Comparison of ENCODE assay signal across 8 cellular contexts in the genomic region with DNA sequence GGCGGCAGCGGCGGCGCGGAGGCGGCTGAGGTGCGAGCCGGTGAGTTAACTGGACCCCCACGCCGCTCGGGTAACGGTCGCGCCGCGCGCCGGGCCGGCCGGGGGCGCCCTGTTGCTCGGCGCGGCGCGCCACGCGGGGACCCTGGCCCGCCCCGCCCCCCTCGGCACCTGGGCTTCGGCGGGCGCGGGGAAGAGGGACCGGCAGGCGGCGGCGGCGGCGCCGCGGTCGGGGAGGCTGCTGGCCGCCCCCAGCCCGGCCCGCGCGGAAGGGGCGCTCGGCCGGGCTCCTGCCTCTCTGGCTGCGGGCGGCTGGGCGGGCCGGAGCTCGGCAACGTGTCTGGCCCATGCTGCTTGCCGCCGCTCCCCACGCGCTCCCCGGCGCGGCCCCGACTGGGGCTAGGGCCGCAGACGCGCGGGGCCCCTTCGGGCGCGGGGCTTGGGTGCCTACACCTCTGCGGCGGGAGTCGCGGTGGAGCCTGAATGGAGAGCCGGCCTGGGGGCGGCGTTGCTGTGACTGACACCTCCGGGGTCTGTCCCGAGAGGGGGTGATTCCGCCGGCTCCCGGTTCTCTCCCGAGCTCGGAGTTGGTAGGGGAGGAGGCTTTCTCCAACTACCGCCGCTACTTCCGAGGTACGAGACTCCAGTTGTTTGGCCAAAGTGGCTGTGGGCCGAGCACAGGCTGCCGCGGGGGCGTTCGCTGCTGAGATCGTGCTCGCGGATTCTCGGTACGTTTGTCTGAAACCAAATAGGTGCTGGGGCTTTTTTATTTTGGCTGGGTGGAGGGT. TPM values are rescaled to one million over a fixed set of nuclear protein-coding genes. Genes with fewer than 3 reads are reported as not detected.
DNase-seq lines count a peak whose midpoint lies in the region; ATAC-seq and TF ChIP-seq lines count a peak whose summit lies in the region.

No MANE protein-coding gene starts in this region.

- DNase-seq in AG04450 (ENCODE audit: low read depth, low spot score) (no peak), NCI-H510A treated with DMSO at 0.1 percent for 48 hours (lab: John Stamatoyannopoulos, UW) (peak; percentile 28), esophagus squamous epithelium (lab: John Stamatoyannopoulos, UW) (no peak), naive B cell (peak; percentile 68)
- DNase-seq in activated T-cell treated with anti-CD3 and anti-CD28 coated beads, Interleukin-2, amount 50 U/mL, for 1 hour = peak; percentile 64

- peaks cover 35 to 45% (median 40%) of the 10 kb centered on the region in 3 donors for H3K4me1 Mint-ChIP-seq in naive B cell

- peak overlapping the region; percentile 87 to 97 (median 96) for H3K4me3 Mint-ChIP-seq in naive B cell

- H3K27ac Mint-ChIP-seq in naive B cell = peak overlapping the region; percentile 85 to 94 (median 91)

- peaks cover 2 to 11% (median 2%) of the 10 kb centered on the region in 3 donors for H3K27me3 Mint-ChIP-seq in naive B cell

- H3K9me3 ChIP-seq in AG04450 (ENCODE audit: control insufficient read depth, insufficient read depth, low read length) (no peaks in the 10 kb centered on the region; the same call in 1 of the 2 replicates), esophagus squamous epithelium (no peaks in the 10 kb centered on the region)

- no peaks in the 10 kb centered on the region for H3K9me3 Mint-ChIP-seq in naive B cell

- ATAC-seq in GM18520 (IDR thresholded peaks at IDR 0.05; ENCODE audit: unreplicated experiment) = peak; percentile 25
- peak; percentile 33 for ATAC-seq in HG02973 (IDR thresholded peaks at IDR 0.05; ENCODE audit: unreplicated experiment)
- ATAC-seq in naive B cell (ENCODE audit: low read depth in 2 of 2) = peak; percentile 46 to 48

- no peak for TF ChIP-seq CTCF in AG04450 (IDR thresholded peaks at IDR 0.05; ENCODE audit: low read depth, low read length)
- TF ChIP-seq CTCF in esophagus squamous epithelium (IDR thresholded peaks at IDR 0.05) = no peak

- WGBS in esophagus squamous epithelium, 2 donors = no CpG with 5 or more reads among the region's 101 CpGs

- no peak for TF ChIP-seq POLR2A in esophagus squamous epithelium (IDR thresholded peaks at IDR 0.05)

- CTCF ChIA-PET in AG04450 (lab: Charles Lee) = interaction anchor here (0.5 to 5.2 kb wide), 6 partner anchors 50 to 862 kb away, joined by 3 to 95 read pairs (median 4); no protein-coding TSS in a partner anchor

- no peaks in the 10 kb centered on the region for H3K36me3 ChIP-seq in esophagus squamous epithelium

- H3K27ac ChIP-seq in AG04450 (ENCODE audit: low read depth, low read length) (no peak overlapping the region), esophagus squamous epithelium (peak overlapping the region; percentile 73 to 84 (median 79)), temporal lobe (ENCODE audit: low read depth, low read length) (peak overlapping the region; percentile 21)

- POLR2A ChIA-PET in AG04450 (lab: Yijun Ruan, JAX) = interaction anchor here (0.8 to 1.2 kb wide), 4 partner anchors 91 to 552 kb away, joined by 3 to 5 read pairs (median 4); no protein-coding TSS in a partner anchor

- intact Hi-C loops in esophagus squamous epithelium (cut with DNase I) = no loop called here

- peaks cover 4 to 35% (median 4%) of the 10 kb centered on the region in 3 donors for H3K4me1 ChIP-seq in esophagus squamous epithelium

- no peaks in the 10 kb centered on the region for H3K36me3 Mint-ChIP-seq in naive B cell

- peaks cover 13% of the 10 kb centered on the region for H3K27me3 ChIP-seq in AG04450 (ENCODE audit: control insufficient read depth, insufficient read depth, low read length)
- H3K27me3 ChIP-seq in esophagus squamous epithelium = peaks cover 0 to 3% (median 0%) of the 10 kb centered on the region in 4 donors

- H3K4me3 ChIP-seq in AG04450 (ENCODE audit: low read depth, low read length) (peak overlapping the region; percentile 74), esophagus squamous epithelium (peak overlapping the region; percentile 71 to 87 (median 78))

RNA-seq across cellular contexts. Expression of gene PALS2, which starts 0.5 kb away (rescaled TPM):
- polyA plus RNA-seq in AG04450 (2011; rRNA removed) (9.2 and 11.6 TPM in 2 replicates), naive B cell (ENCODE audit: low read depth in 6 of 6) (10 to 100 TPM; 25.4 to 37.9 (median 28.2) TPM)
- polyA minus RNA-seq in AG04450 (2011; rRNA and poly(A)+ RNA removed) = 11.4 and 21.7 TPM in 2 replicates
- total RNA-seq in esophagus squamous epithelium (10 to 100 TPM in 2 of 4 donors, 1 to 10 TPM in 2; 3.8 to 14.1 (median 9.2) TPM), temporal lobe (109 TPM)

Comparison
In these comparisons a context has a peak if more than half of its experiments do, and no peak if none do; other contexts are left out.
1. DNase-seq: peak in NCI-H510A treated with DMSO at 0.1 percent for 48 hours (single experiment), activated T-cell treated with anti-CD3 and anti-CD28 coated beads, Interleukin-2, amount 50 U/mL, for 1 hour (single experiment) and naive B cell (single experiment); none in AG04450 (single experiment) and esophagus squamous epithelium (single experiment).
2. Peak in every context shown above with its lines, with median percentiles within 50 percentile points of each other: ATAC-seq.